13 cellular contexts compared by ENCODE assay signal in genomic region chr1:194052514-194053333, GRCh38.
DNase-seq lines count a peak whose midpoint lies in the region; ATAC-seq lines count a peak whose summit lies in the region.
"Had no signal": no experiment of that assay in that cellular context is flagged by ENCODE, and none has a peak within 500 bp of the region (broad histone marks: within the 10 kb centered on the region; RNA-seq: fewer than 3 reads in every experiment).

No MANE protein-coding gene starts in this region.

- no peak overlapping the region for H2BK120ac ChIP-seq in neuronal stem cell (ENCODE audit: low read depth, low read length)

- no peak overlapping the region for H2AK5ac ChIP-seq in neuronal stem cell (ENCODE audit: low read depth, low read length)

- peak; percentile 55 for ATAC-seq in HG02678 (IDR thresholded peaks at IDR 0.05; ENCODE audit: unreplicated experiment)

- no peaks in the 10 kb centered on the region for H3K36me3 Mint-ChIP-seq in activated T-cell treated with anti-CD3 and anti-CD28 coated beads, Interleukin-2, amount 50 U/mL, for 24 hours (ENCODE audit: low read depth)
- peaks cover 1% of the 10 kb centered on the region for H3K36me3 Mint-ChIP-seq in T-helper 2 cell treated with Interferon-gamma antibody and Interleukin-4, amounts not matched to agents 5 μg/mL and 100 μg/mL, for 36 hours (ENCODE audit: low read depth)

- no peak overlapping the region for H3K4ac ChIP-seq in neuronal stem cell (ENCODE audit: low read length)

- no peaks in the 10 kb centered on the region for H3K9me3 ChIP-seq in neuronal stem cell (replicated peaks in 1 of 2; ENCODE audit: control insufficient read depth in 2 of 2, insufficient read depth in 1 of 2, low read depth in 1 of 2, low read length in 2 of 2)
- H3K9me3 ChIP-seq: suprapubic skin had no signal

- H3K14ac ChIP-seq in neuronal stem cell (ENCODE audit: low read length) = no peak overlapping the region

- peak overlapping the region; percentile 82 for H3K27ac Mint-ChIP-seq in activated T-cell treated with anti-CD3 and anti-CD28 coated beads, Interleukin-2, amount 50 U/mL, for 24 hours
- peak overlapping the region; percentile 67 for H3K27ac Mint-ChIP-seq in T-helper 2 cell treated with Interferon-gamma antibody and Interleukin-4, amounts not matched to agents 5 μg/mL and 100 μg/mL, for 36 hours

- no peak overlapping the region for H3K27ac ChIP-seq in neuronal stem cell (replicated peaks; ENCODE audit: low read length)
- H3K27ac ChIP-seq: SK-N-MC, suprapubic skin had no signal

- H3K18ac ChIP-seq in neuronal stem cell (ENCODE audit: low read length) = no peak overlapping the region

- H2BK15ac ChIP-seq in neuronal stem cell (ENCODE audit: low read length) = no peak overlapping the region

- no peaks in the 10 kb centered on the region for H3K27me3 ChIP-seq in neuronal stem cell (ENCODE audit: control insufficient read depth in 3 of 3, insufficient read depth in 3 of 3, low read depth in 1 of 3, low read length in 3 of 3)
- H3K27me3 ChIP-seq: suprapubic skin had no signal

- no peak overlapping the region for H4K8ac ChIP-seq in neuronal stem cell (ENCODE audit: low read depth, low read length)

- H3K79me1 ChIP-seq in neuronal stem cell (ENCODE audit: low read depth, low read length) = no peaks in the 10 kb centered on the region

- peak overlapping the region; percentile 48 for H3K4me3 Mint-ChIP-seq in activated T-cell treated with anti-CD3 and anti-CD28 coated beads, Interleukin-2, amount 50 U/mL, for 24 hours
- H3K4me3 Mint-ChIP-seq in T-helper 2 cell treated with Interferon-gamma antibody and Interleukin-4, amounts not matched to agents 5 μg/mL and 100 μg/mL, for 36 hours = peak overlapping the region; percentile 52

- H2BK12ac ChIP-seq in neuronal stem cell (ENCODE audit: low read length) = no peak overlapping the region

- H4K91ac ChIP-seq in neuronal stem cell (ENCODE audit: low read depth, low read length, poor library complexity) = no peak overlapping the region

- H3K23ac ChIP-seq in neuronal stem cell (ENCODE audit: low read depth, low read length, poor library complexity) = no peak overlapping the region

- H3K4me3 ChIP-seq in neuronal stem cell (ENCODE audit: low read length in 2 of 2) = no peak overlapping the region
- H3K4me3 ChIP-seq: SK-N-MC, suprapubic skin had no signal

- peaks cover 2% of the 10 kb centered on the region for H3K9me3 Mint-ChIP-seq in activated T-cell treated with anti-CD3 and anti-CD28 coated beads, Interleukin-2, amount 50 U/mL, for 24 hours
- H3K9me3 Mint-ChIP-seq in T-helper 2 cell treated with Interferon-gamma antibody and Interleukin-4, amounts not matched to agents 5 μg/mL and 100 μg/mL, for 36 hours = peaks cover 8% of the 10 kb centered on the region

- no peaks in the 10 kb centered on the region for H3K27me3 Mint-ChIP-seq in activated T-cell treated with anti-CD3 and anti-CD28 coated beads, Interleukin-2, amount 50 U/mL, for 24 hours
- H3K27me3 Mint-ChIP-seq in T-helper 2 cell treated with Interferon-gamma antibody and Interleukin-4, amounts not matched to agents 5 μg/mL and 100 μg/mL, for 36 hours (ENCODE audit: low read depth) = no peaks in the 10 kb centered on the region

- no peak overlapping the region for H2BK5ac ChIP-seq in neuronal stem cell (ENCODE audit: low read length)

- H3K4me1 ChIP-seq in neuronal stem cell (ENCODE audit: control insufficient read depth in 2 of 2, insufficient read depth in 1 of 2, low read depth in 1 of 2, low read length in 2 of 2) = no peaks in the 10 kb centered on the region
- H3K4me1 ChIP-seq: suprapubic skin had no signal

- no peak for DNase-seq in activated T-cell treated with anti-CD3 and anti-CD28 coated beads, Interleukin-2, amount 50 U/mL, for 24 hours
- DNase-seq in activated T-cell treated with anti-CD3 and anti-CD28 coated beads for 4 hours (no peak), neuronal stem cell (ENCODE audit: low spot score) (no peak), SKM-1 (lab: John Stamatoyannopoulos, UW; ENCODE audit: unreplicated experiment) (no peak), GM19238 (ENCODE audit: insufficient read length, low spot score) (no peak)
- DNase-seq in T-helper 2 cell treated with Interferon-gamma antibody and Interleukin-4, amounts not matched to agents 5 μg/mL and 100 μg/mL, for 36 hours (ENCODE audit: low spot score) = no peak
- no peak for DNase-seq in stimulated activated CD4-positive, alpha-beta T cell treated with anti-CD3 and anti-CD28 coated beads, Interleukin-4, amount 100 ng/mL, for 1 hour
- DNase-seq: HCEC 1CT; NCI-H1092; stimulated activated CD4-positive, alpha-beta T cell treated with anti-CD3 and anti-CD28 coated beads, Interleukin-4, amount 100 ng/mL, for 4 hours had no signal

- no peaks in the 10 kb centered on the region for H3K36me3 ChIP-seq in neuronal stem cell (replicated peaks in 1 of 2; ENCODE audit: control insufficient read depth in 2 of 2, insufficient read depth in 2 of 2, low read length in 2 of 2)
- H3K36me3 ChIP-seq: suprapubic skin had no signal

- no peak overlapping the region for H3K9ac ChIP-seq in neuronal stem cell (ENCODE audit: low read depth, low read length, poor library complexity)

- H3K4me2 ChIP-seq in neuronal stem cell (ENCODE audit: insufficient read depth, low read length, poor library complexity, severe bottlenecking) = no peak overlapping the region

- WGBS in neuronal stem cell (ENCODE audit: extremely low coverage in 2 of 2, insufficient read length in 2 of 2, insufficient replicate concordance in 1 of 2), 2 donors = no CpG with 5 or more reads among the region's 2 CpGs

- peaks cover 61% of the 10 kb centered on the region for H3K4me1 Mint-ChIP-seq in activated T-cell treated with anti-CD3 and anti-CD28 coated beads, Interleukin-2, amount 50 U/mL, for 24 hours (ENCODE audit: low read depth)
- H3K4me1 Mint-ChIP-seq in T-helper 2 cell treated with Interferon-gamma antibody and Interleukin-4, amounts not matched to agents 5 μg/mL and 100 μg/mL, for 36 hours (ENCODE audit: low read depth) = peaks cover 33% of the 10 kb centered on the region

- H2AFZ ChIP-seq in neuronal stem cell (ENCODE audit: low read length) = peak overlapping the region; percentile 32
